23 cellular contexts compared by ENCODE assay signal in genomic region chr17:70295732-70296131, GRCh38.
DNase-seq lines count a peak whose midpoint lies in the region; ATAC-seq and TF ChIP-seq lines count a peak whose summit lies in the region.
"Had no signal": no experiment of that assay in that cellular context is flagged by ENCODE, and none has a peak within 500 bp of the region (broad histone marks: within the 10 kb centered on the region; RNA-seq: fewer than 3 reads in every experiment).

No MANE protein-coding gene starts in this region.

- intact Hi-C loops in left ventricle myocardium inferior (cut with micrococcal nuclease) (no loop called here), spleen (cut with DNase I; ENCODE audit: low total_unique reads) (no loop called here)

- H3K4me1 ChIP-seq in left ventricle myocardium inferior, result peaks cover 23% of the 10 kb centered on the region
- H3K4me1 ChIP-seq in spleen, result peaks cover 0 to 20% (median 0%) of the 10 kb centered on the region in 6 donors
- H3K4me1 ChIP-seq: A549, adrenal gland had no signal

- H3K27ac ChIP-seq in left ventricle myocardium inferior (replicated peaks) (peak overlapping the region; percentile 56), spleen (peak overlapping the region in 7 of 8 donors; percentile 15 to 87 (median 63))
- H3K27ac ChIP-seq: A549, adrenal gland, brain microvascular endothelial cell had no signal

- H3K36me3 ChIP-seq in left ventricle myocardium inferior (no peaks in the 10 kb centered on the region), spleen (no peaks in the 10 kb centered on the region)
- H3K36me3 ChIP-seq: adrenal gland, brain microvascular endothelial cell had no signal

- no peak for TF ChIP-seq POLR2A in spleen (IDR thresholded peaks at IDR 0.05)

- no peak overlapping the region for H3K4me3 ChIP-seq in left ventricle myocardium inferior
- H3K4me3 ChIP-seq in spleen, result no peak overlapping the region
- H3K4me3 ChIP-seq: A549, adrenal gland had no signal

- no peaks in the 10 kb centered on the region for H3K27me3 ChIP-seq in left ventricle myocardium inferior (ENCODE audit: low read depth)
- no peaks in the 10 kb centered on the region for H3K27me3 ChIP-seq in spleen (replicated peaks in 1 of 7)
- H3K27me3 ChIP-seq: adrenal gland, brain microvascular endothelial cell had no signal

- no peak for ATAC-seq in stimulated activated naive CD8-positive, alpha-beta T cell treated with anti-CD3 and anti-CD28 coated beads, Interleukin-15, Interleukin-2, amounts not matched to agents 100 U/mL and 50 U/mL, for 24 hours
- no peak for ATAC-seq in GM18517 (IDR thresholded peaks at IDR 0.05; ENCODE audit: unreplicated experiment)
- ATAC-seq: A549; activated CD8-positive, alpha-beta T cell treated with anti-CD3 and anti-CD28 coated beads, Interleukin-2, amount 10 ng/mL, durations not matched to agents 7 days and 5 days; effector memory CD8-positive, alpha-beta T cell; esophagus mucosa had no signal

- no peak for TF ChIP-seq CTCF in left ventricle myocardium inferior (IDR thresholded peaks at IDR 0.05; ENCODE audit: borderline replicate concordance)
- no peak for TF ChIP-seq CTCF in spleen (IDR thresholded peaks at IDR 0.05 in 8 of 11, conservative IDR thresholded peaks at IDR 0.05 in 3 of 11)

- 83 to 93% (median 89%) methylated on average over 1 of the region's 1 CpG for WGBS in spleen, 5 donors

- DNase-seq in SIG-M5 treated with dmso at 0.1 percent for 504 hours (lab: John Stamatoyannopoulos, UW; ENCODE audit: unreplicated experiment) (peak; percentile 35), SIG-M5 (lab: John Stamatoyannopoulos, UW) (no peak), NOMO-1 (lab: John Stamatoyannopoulos, UW; ENCODE audit: unreplicated experiment in 2 of 2) (peak; percentile 52 to 55), left ventricle myocardium inferior (peak; percentile 22), spleen (no peak), HT-29 (ENCODE audit: low spot score) (no peak)
- no peak for DNase-seq in stimulated activated naive CD8-positive, alpha-beta T cell treated with anti-CD3 and anti-CD28 coated beads, Interleukin-15, Interleukin-2, amounts not matched to agents 100 U/mL and 50 U/mL, for 24 hours
- DNase-seq: activated CD4-positive, CD25-positive, alpha-beta regulatory T cell treated with anti-CD3 and anti-CD28 coated beads, Interleukin-2, amount 50 U/mL, for 72 hours; activated CD8-positive, alpha-beta T cell treated with anti-CD3 and anti-CD28 coated beads, Interleukin-2, amount 10 ng/mL, durations not matched to agents 7 days and 5 days; activated gamma-delta T cell treated with Interleukin-2 at 50 U/mL for 16 hours; activated T-cell treated with anti-CD3 and anti-CD28 coated beads, Interleukin-2, amount 50 U/mL, for 1 hour; brain microvascular endothelial cell; Calu3; effector memory CD8-positive, alpha-beta T cell; GOT3; islet precursor cell; naive B cell; NCI-H187 treated with DMSO at 0.1 percent for 48 hours; stimulated activated CD8-positive, alpha-beta memory T cell treated with anti-CD3 and anti-CD28 coated beads, Interleukin-4, amount 100 ng/mL, for 48 hours had no signal

- H3K9me3 ChIP-seq in left ventricle myocardium inferior (replicated peaks) (no peaks in the 10 kb centered on the region), spleen (peaks cover 0 to 4% (median 0%) of the 10 kb centered on the region in 8 donors)
- H3K9me3 ChIP-seq: adrenal gland had no signal

Comparison
In these comparisons a context has a peak if more than half of its experiments do, and no peak if none do; other contexts are left out.
1. DNase-seq: peak in SIG-M5 treated with dmso at 0.1 percent for 504 hours (single experiment), NOMO-1 (2 of 2) and left ventricle myocardium inferior (single experiment); none in SIG-M5 (single experiment), spleen (single experiment), HT-29 (single experiment) and stimulated activated naive CD8-positive, alpha-beta T cell treated with anti-CD3 and anti-CD28 coated beads, Interleukin-15, Interleukin-2, amounts not matched to agents 100 U/mL and 50 U/mL, for 24 hours (single experiment).